ENCODE assay signal across 20 cellular contexts in the genomic region with DNA sequence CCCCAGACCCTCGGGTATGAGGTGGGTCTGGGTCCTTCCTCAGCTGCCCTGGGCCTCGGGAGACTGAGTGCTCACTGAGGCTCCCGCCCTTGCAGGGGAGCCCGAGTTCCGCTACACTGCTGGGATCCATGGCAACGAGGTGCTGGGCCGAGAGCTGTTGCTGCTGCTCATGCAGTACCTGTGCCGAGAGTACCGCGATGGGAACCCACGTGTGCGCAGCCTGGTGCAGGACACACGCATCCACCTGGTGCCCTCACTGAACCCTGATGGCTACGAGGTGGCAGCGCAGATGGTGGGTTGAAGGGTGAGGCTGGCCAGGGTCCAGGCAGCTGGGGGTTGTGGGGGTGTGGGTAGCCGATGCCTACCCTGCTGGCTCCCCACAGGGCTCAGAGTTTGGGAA. TPM values are rescaled to one million over a fixed set of nuclear protein-coding genes. Genes with fewer than 3 reads are reported as not detected.
A peak's percentile ranks its signal among the peaks of the same experiment; 100 is the strongest.
DNase-seq lines count a peak whose midpoint lies in the region; TF ChIP-seq lines count a peak whose summit lies in the region.
"Had no signal": no experiment of that assay in that cellular context is flagged by ENCODE, and none has a peak within 500 bp of the region (broad histone marks: within the 10 kb centered on the region; RNA-seq: fewer than 3 reads in every experiment).

No MANE protein-coding gene starts in this region.

- H3K36me3 ChIP-seq in BE2C: peaks cover 20% of the 10 kb centered on the region

- no peak for TF ChIP-seq CTCF in BE2C (IDR thresholded peaks at IDR 0.05; ENCODE audit: low read depth, low read length)

- no peak overlapping the region for H3K4me3 ChIP-seq in BE2C (ENCODE audit: low read depth, low read length)
- H3K4me3 ChIP-seq: SJCRH30, thyroid gland had no signal

- no peaks in the 10 kb centered on the region for H3K27me3 ChIP-seq in BE2C
- H3K27me3 ChIP-seq: SJCRH30, thyroid gland had no signal

- DNase-seq in Ammon's horn (ENCODE audit: low spot score): peak; percentile 40
- DNase-seq in DMS 273 (lab: John Stamatoyannopoulos, UW; ENCODE audit: unreplicated experiment): peak; percentile 81
- peak; percentile 15 for DNase-seq in NCI-H345 treated with DMSO at 0.1 percent for 48 hours (lab: John Stamatoyannopoulos, UW; ENCODE audit: unreplicated experiment)
- peak; percentile 52 for DNase-seq in left kidney (ENCODE audit: low read depth, low spot score)
- DNase-seq in BE2C: no peak
- DNase-seq in NCI-H2029 (lab: John Stamatoyannopoulos, UW): no peak
- no peak for DNase-seq in SHP77 treated with DMSO at 0.1 percent for 48 hours (lab: John Stamatoyannopoulos, UW)
- DNase-seq: activated CD4-positive, alpha-beta memory T cell treated with anti-CD3 and anti-CD28 coated beads, Interleukin-2, amount 10 ng/mL, durations not matched to agents 7 days and 5 days; activated naive CD4-positive, alpha-beta T cell treated with Interleukin-2 at 50 U/mL for 16 hours; activated T-cell treated with anti-CD3 and anti-CD28 coated beads, Interleukin-2, amount 50 U/mL, for 1 hour; amniotic stem cell; GOT3; immature natural killer cell; NCI-H524; SJCRH30; stimulated activated CD4-positive, alpha-beta T cell treated with anti-CD3 and anti-CD28 coated beads, Interleukin-1b, Interleukin-23, amount 100 ng/mL, for 48 hours; stimulated activated naive CD4-positive, alpha-beta T cell treated with Interleukin-2 at 50 U/mL for 16 hours; thyroid gland had no signal

- H3K4me1 ChIP-seq in BE2C: no peaks in the 10 kb centered on the region
- H3K4me1 ChIP-seq: SJCRH30, thyroid gland had no signal

- no peaks in the 10 kb centered on the region for H3K9me3 ChIP-seq in BE2C
- H3K9me3 ChIP-seq: SJCRH30, thyroid gland had no signal

RNA-seq across cellular contexts. Expression of gene AEBP1, which starts 7.6 kb away (rescaled TPM):
- 21.3 TPM for polyA plus RNA-seq in BE2C (2012; ENCODE audit: insufficient read depth, insufficient read length, low read depth)

RNA-seq across cellular contexts. Expression of gene POLD2, which starts 11.6 kb away (rescaled TPM):
- 398 TPM for polyA plus RNA-seq in BE2C (2012; ENCODE audit: insufficient read depth, insufficient read length, low read depth)

RNA-seq across cellular contexts. Expression of gene MYL7, which starts 29.4 kb away (rescaled TPM):
- polyA plus RNA-seq in BE2C (2012; ENCODE audit: insufficient read depth, insufficient read length, low read depth): not detected
- polyA plus RNA-seq: immature natural killer cell, liver had no signal

RNA-seq across cellular contexts. Expression of gene POLM, which starts 29.4 kb away (rescaled TPM):
- 21.3 TPM for polyA plus RNA-seq in BE2C (2012; ENCODE audit: insufficient read depth, insufficient read length, low read depth)

RNA-seq across cellular contexts. Expression of gene PGAM2, which starts 46.4 kb away (rescaled TPM):
- 207 TPM for polyA plus RNA-seq in BE2C (2012; ENCODE audit: insufficient read depth, insufficient read length, low read depth)
- polyA plus RNA-seq: immature natural killer cell, neural cell had no signal

Comparison
In these comparisons a context has a peak if more than half of its experiments do, and no peak if none do; other contexts are left out.
1. DNase-seq: peak in Ammon's horn (single experiment), DMS 273 (single experiment), NCI-H345 treated with DMSO at 0.1 percent for 48 hours (single experiment) and left kidney (single experiment); none in BE2C (single experiment), NCI-H2029 (single experiment) and SHP77 treated with DMSO at 0.1 percent for 48 hours (single experiment).